Comparison of ENCODE assay signal across 33 cellular contexts in the genomic region with DNA sequence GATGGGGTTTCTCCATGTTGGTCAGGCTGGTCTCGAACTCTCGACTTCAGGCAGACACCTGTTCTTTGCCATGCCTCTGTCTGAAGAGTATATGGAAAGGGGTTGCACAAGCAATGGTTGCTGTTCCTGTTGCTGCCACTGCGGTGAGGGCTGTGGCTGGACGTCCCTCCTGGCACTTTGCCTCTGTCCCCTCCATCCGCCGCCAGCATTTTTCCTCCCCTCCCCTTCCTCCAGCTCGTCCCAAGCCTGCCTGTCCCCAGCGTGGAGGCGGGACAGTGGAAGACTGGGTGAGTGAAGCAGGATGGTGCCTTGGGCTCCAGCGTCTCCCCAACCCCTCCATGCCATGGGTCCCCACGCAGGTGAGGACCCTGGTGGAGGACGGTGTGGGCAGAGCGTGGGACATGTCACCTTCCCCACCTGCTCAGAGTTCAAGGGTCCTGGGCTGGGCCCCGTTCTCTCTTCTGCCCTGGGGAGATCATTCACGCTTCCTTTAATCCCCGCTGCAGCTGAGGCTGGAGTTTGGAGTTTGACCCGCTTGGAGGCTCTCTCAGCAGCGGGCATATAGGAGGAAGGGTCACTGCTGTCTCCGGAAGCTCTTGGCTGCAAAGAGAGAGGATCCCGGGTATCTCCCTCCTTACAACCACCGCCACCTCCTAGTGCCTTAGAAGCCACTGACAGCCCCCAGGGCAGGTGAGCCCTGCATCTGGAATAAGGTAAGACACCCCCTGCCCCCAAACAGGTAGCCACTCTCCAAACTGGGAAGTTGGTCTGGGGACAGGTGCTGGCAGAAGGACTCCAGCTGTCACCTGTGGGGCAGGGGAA. TPM values are rescaled to one million over a fixed set of nuclear protein-coding genes. Genes with fewer than 3 reads are reported as not detected.
DNase-seq lines count a peak whose midpoint lies in the region; ATAC-seq, FAIRE-seq and TF ChIP-seq lines count a peak whose summit lies in the region.
"Had no signal": no experiment of that assay in that cellular context is flagged by ENCODE, and none has a peak within 500 bp of the region (broad histone marks: within the 10 kb centered on the region; RNA-seq: fewer than 3 reads in every experiment).

A gene with protein sequence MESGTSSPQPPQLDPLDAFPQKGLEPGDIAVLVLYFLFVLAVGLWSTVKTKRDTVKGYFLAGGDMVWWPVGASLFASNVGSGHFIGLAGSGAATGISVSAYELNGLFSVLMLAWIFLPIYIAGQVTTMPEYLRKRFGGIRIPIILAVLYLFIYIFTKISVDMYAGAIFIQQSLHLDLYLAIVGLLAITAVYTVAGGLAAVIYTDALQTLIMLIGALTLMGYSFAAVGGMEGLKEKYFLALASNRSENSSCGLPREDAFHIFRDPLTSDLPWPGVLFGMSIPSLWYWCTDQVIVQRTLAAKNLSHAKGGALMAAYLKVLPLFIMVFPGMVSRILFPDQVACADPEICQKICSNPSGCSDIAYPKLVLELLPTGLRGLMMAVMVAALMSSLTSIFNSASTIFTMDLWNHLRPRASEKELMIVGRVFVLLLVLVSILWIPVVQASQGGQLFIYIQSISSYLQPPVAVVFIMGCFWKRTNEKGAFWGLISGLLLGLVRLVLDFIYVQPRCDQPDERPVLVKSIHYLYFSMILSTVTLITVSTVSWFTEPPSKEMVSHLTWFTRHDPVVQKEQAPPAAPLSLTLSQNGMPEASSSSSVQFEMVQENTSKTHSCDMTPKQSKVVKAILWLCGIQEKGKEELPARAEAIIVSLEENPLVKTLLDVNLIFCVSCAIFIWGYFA (plus strand): TSS at position 238 of the 822 bp plus-strand sequence. CDS start 12,681 bp downstream, outside the sequence.

- H3K36me3 ChIP-seq in PC-9 (ENCODE audit: low read depth) = no peaks in the 10 kb centered on the region
- no peaks in the 10 kb centered on the region for H3K36me3 ChIP-seq in kidney (ENCODE audit: control insufficient read depth in 1 of 2, insufficient read depth in 2 of 2, low read length in 2 of 2)
- H3K36me3 ChIP-seq: heart left ventricle, pancreas had no signal

- FAIRE-seq in kidney (lab: Jason Lieb, UNC) = no peak
- no peak for FAIRE-seq in HTR-8/SVneo (lab: Jason Lieb, UNC)
- FAIRE-seq: pancreas had no signal

- peaks cover 28% of the 10 kb centered on the region for H3F3A ChIP-seq in PC-9 (ENCODE audit: insufficient read depth, low read depth)

- DNase-seq in Ammon's horn (ENCODE audit: low spot score) (peak; percentile 62), PC-9 (no peak), kidney (peak; percentile 32), pons (ENCODE audit: low spot score) (peak; percentile 79), activated gamma-delta T cell (lab: John Stamatoyannopoulos, UW) (no peak), HTR-8/SVneo (ENCODE audit: insufficient read length, low spot score) (no peak)
- no peak for DNase-seq in activated CD4-positive, alpha-beta T cell treated with anti-CD3 and anti-CD28 coated beads, Interleukin-2, amount 50 U/mL, for 48 hours
- DNase-seq: activated CD4-positive, alpha-beta T cell treated with anti-CD3 and anti-CD28 coated beads for 36 hours; activated CD8-positive, alpha-beta memory T cell treated with anti-CD3 and anti-CD28 coated beads for 24 hours; activated gamma-delta T cell treated with Interleukin-2 at 50 U/mL for 16 hours; activated T-cell treated with anti-CD3 and anti-CD28 coated beads, Interleukin-2, amount 50 U/mL, for 1 hour; body of pancreas; effector CD8-positive, alpha-beta T cell; erythroblast; GDM1; H9; heart left ventricle; mucosa of descending colon; NCI-H1417 treated with DMSO at 0.1 percent for 48 hours; NCI-H2171; NCI-H510A treated with DMSO at 0.1 percent for 48 hours; pancreas; stimulated activated naive CD8-positive, alpha-beta T cell treated with anti-CD3 and anti-CD28 coated beads, Interleukin-15, Interleukin-2, amounts not matched to agents 100 U/mL and 50 U/mL, for 24 hours; T-helper 2 cell; tibial artery had no signal

- H3K27ac ChIP-seq in PC-9 = peak within 1 kb of the TSS; percentile 80
- peak within 1 kb of the TSS in 1 of 2 donors; percentile 34 for H3K27ac ChIP-seq in kidney (ENCODE audit: low read depth in 2 of 2, low read length in 2 of 2)
- H3K27ac ChIP-seq: body of pancreas, heart left ventricle, pancreas, tibial artery had no signal

- BruUV-seq in PC-9 (replicated peaks; lab: Mats Ljungman, UMichigan) = no TSS peak

- H3K27me3 ChIP-seq in PC-9 (ENCODE audit: insufficient read depth, low read depth) = no peaks in the 10 kb centered on the region
- H3K27me3 ChIP-seq: body of pancreas, heart left ventricle, pancreas, tibial artery had no signal

- no peak within 1 kb of the TSS for H2AFZ ChIP-seq in PC-9

- intact Hi-C loops in PC-9 (cut with micrococcal nuclease; ENCODE audit: unreplicated experiment) (loop anchor here (2.0 to 10.0 kb wide), 2 partner anchors 139 to 203 kb away; no protein-coding TSS in a partner anchor), kidney (cut with DNase I) (no loop called here)

- no peak within 1 kb of the TSS for H3K9ac ChIP-seq in kidney (ENCODE audit: low read length in 2 of 2)

- TF ChIP-seq CTCF in PC-9 (conservative IDR thresholded peaks at IDR 0.05) (no peak), kidney (IDR thresholded peaks at IDR 0.05; ENCODE audit: borderline replicate concordance, extremely low read depth, insufficient read depth) (no peak)

- H3K9me3 ChIP-seq in PC-9 (ENCODE audit: insufficient read depth, low read depth) = no peaks in the 10 kb centered on the region
- no peaks in the 10 kb centered on the region for H3K9me3 ChIP-seq in kidney (ENCODE audit: control insufficient read depth in 1 of 2, low read length in 2 of 2)
- H3K9me3 ChIP-seq: body of pancreas, heart left ventricle, mucosa of descending colon, pancreas, tibial artery had no signal

- H3K79me2 ChIP-seq in PC-9 (ENCODE audit: low read depth) = no peaks in the 10 kb centered on the region

- H3K9me2 ChIP-seq in PC-9 (ENCODE audit: insufficient read depth) = no peaks in the 10 kb centered on the region

- H3K4me3 ChIP-seq in PC-9 (no peak within 1 kb of the TSS), kidney (ENCODE audit: low read length in 2 of 2) (peak within 1 kb of the TSS; percentile 40 to 43)
- H3K4me3 ChIP-seq: body of pancreas, heart left ventricle, mucosa of descending colon, pancreas, tibial artery had no signal

- no peaks in the 10 kb centered on the region for H4K20me1 ChIP-seq in PC-9 (ENCODE audit: insufficient read depth)

- H3K4me1 ChIP-seq in PC-9 (replicated peaks; ENCODE audit: insufficient read depth) (peaks cover 37% of the 10 kb centered on the region), kidney (ENCODE audit: control insufficient read depth in 1 of 2, insufficient read depth in 1 of 2, low read depth in 1 of 2, low read length in 2 of 2) (no peaks in the 10 kb centered on the region)
- H3K4me1 ChIP-seq: body of pancreas, heart left ventricle, pancreas, tibial artery had no signal

- CTCF ChIA-PET in PC-9 (lab: Charles Lee) = interaction anchor here (0.5 to 1.3 kb wide), 3 partner anchors 11 to 30 kb away, joined by 3 to 10 read pairs (median 3); no protein-coding TSS in a partner anchor

- no peak for ATAC-seq in GM21786 (IDR thresholded peaks at IDR 0.05; ENCODE audit: unreplicated experiment)
- ATAC-seq: activated CD4-positive, alpha-beta T cell treated with anti-CD3 and anti-CD28 coated beads for 36 hours; body of pancreas; pancreas; sciatic nerve; SK-N-SH treated with all-trans-retinoic acid at 6 μM for 48 hours; stimulated activated naive CD8-positive, alpha-beta T cell treated with anti-CD3 and anti-CD28 coated beads, Interleukin-15, Interleukin-2, amounts not matched to agents 100 U/mL and 50 U/mL, for 24 hours had no signal

- POLR2A ChIA-PET in PC-9 (lab: Charles Lee; ENCODE audit: unreplicated experiment) = interaction anchor here (0.6 kb wide), 1 partner anchor 448 kb away, joined by 4 read pairs; no protein-coding TSS in a partner anchor

- H3K4me2 ChIP-seq in PC-9 = peak within 1 kb of the TSS; percentile 43

RNA-seq across cellular contexts. Expression of the gene that starts here (rescaled TPM):
- total RNA-seq in PC-9 (2021) = 3.7 and 5.7 TPM in 2 replicates
- 1.2 TPM for total RNA-seq in kidney
- polyA plus RNA-seq in kidney (ENCODE audit: insufficient read depth, low read depth, low replicate concordance) = 2.1 TPM
- total RNA-seq: A673; activated CD4-positive, alpha-beta T cell treated with anti-CD3 and anti-CD28 coated beads for 36 hours; body of pancreas; chondrocyte; fibroblast of villous mesenchyme; lower leg skin; sciatic nerve had no signal
- polyA plus RNA-seq: BJ, heart left ventricle had no signal

Comparison
In these comparisons a context has a peak if more than half of its experiments do, and no peak if none do; other contexts are left out.
1. DNase-seq: peak in Ammon's horn (single experiment), kidney (single experiment) and pons (single experiment); none in PC-9 (0 of 2), activated gamma-delta T cell (single experiment), activated CD4-positive, alpha-beta T cell treated with anti-CD3 and anti-CD28 coated beads, Interleukin-2, amount 50 U/mL, for 48 hours (0 of 2) and HTR-8/SVneo (single experiment).